29 cellular contexts compared by ENCODE assay signal in the genomic region with DNA sequence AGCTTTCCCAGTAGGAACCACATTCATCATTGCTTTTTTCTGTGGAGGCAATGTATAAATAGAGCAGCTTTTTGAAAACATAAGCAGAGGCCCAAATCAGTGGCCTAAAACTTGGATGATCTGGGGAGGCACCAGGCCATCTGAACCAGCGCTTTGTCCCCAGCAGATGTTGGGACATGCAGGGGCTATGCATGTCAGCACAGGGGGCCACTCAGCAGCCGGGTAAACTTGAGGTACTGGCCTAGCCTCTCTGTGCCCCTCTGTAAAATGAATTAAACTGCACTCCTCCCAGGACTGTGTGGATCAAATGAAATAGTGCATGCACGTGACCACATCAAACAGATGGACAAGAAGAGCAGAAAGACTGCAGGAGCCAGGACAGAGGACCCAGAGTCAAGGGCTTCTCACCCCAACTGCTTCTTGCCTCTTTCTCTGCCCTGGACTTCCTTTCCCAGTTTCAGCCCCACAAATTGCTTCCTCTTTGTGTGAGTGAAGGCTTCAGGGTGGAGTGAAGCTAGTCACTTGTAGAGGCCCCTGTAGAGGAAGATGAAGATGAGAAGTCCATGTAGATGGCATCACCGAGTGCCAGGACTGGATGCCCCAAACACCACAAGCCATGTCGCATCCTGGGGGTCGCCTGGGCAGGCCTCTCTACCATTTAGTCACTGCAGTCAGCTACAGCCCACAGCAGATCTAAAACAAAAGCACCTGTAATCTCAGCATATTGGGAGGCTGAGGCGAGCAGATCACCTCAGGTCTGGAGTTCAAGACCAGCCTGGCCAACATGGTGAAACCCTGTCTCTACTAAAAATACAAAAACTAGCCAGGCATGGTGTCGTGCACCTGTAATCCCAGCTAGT. TPM values are rescaled to one million over a fixed set of nuclear protein-coding genes. Genes with fewer than 3 reads are reported as not detected.
A peak's percentile ranks its signal among the peaks of the same experiment; 100 is the strongest.
DNase-seq lines count a peak whose midpoint lies in the region; ATAC-seq and TF ChIP-seq lines count a peak whose summit lies in the region.
"Had no signal": no experiment of that assay in that cellular context is flagged by ENCODE, and none has a peak within 500 bp of the region (broad histone marks: within the 10 kb centered on the region; RNA-seq: fewer than 3 reads in every experiment).

No MANE protein-coding gene starts in this region.

- H3K27ac ChIP-seq in left ventricle myocardium inferior (replicated peaks) (peak overlapping the region; percentile 1), esophagus (ENCODE audit: low read depth in 2 of 2, low read length in 1 of 2) (peak overlapping the region; percentile 50 to 91)
- H3K27ac ChIP-seq: epithelial cell of prostate, HL-60, transverse colon had no signal

- H3K9me3 ChIP-seq in left ventricle myocardium inferior (replicated peaks) = no peaks in the 10 kb centered on the region
- no peaks in the 10 kb centered on the region for H3K9me3 ChIP-seq in esophagus (ENCODE audit: control insufficient read depth in 2 of 2, insufficient read depth in 1 of 2, low read depth in 1 of 2, low read length in 1 of 2)
- H3K9me3 ChIP-seq: BE2C, gastrocnemius medialis, transverse colon had no signal

- WGBS in esophagus, 2 donors = 75 to 77% methylated on average over 8 of the region's 8 CpGs

- H3K4me3 ChIP-seq in left ventricle myocardium inferior = no peak overlapping the region
- H3K4me3 ChIP-seq in esophagus (ENCODE audit: low read depth in 1 of 2, low read length in 2 of 2) = no peak overlapping the region
- H3K4me3 ChIP-seq: gastrocnemius medialis, transverse colon had no signal

- no peak for TF ChIP-seq CTCF in left ventricle myocardium inferior (IDR thresholded peaks at IDR 0.05; ENCODE audit: borderline replicate concordance)
- TF ChIP-seq CTCF in type B pancreatic cell (conservative IDR thresholded peaks at IDR 0.05) = no peak

- ATAC-seq in left cardiac atrium (no peak), GM21619 (IDR thresholded peaks at IDR 0.05; ENCODE audit: unreplicated experiment) (no peak), HG03457 (IDR thresholded peaks at IDR 0.05; ENCODE audit: unreplicated experiment) (no peak)
- ATAC-seq: activated T-helper 17 cell treated with anti-CD3 and anti-CD28 coated beads, Interleukin-2, amount 50 U/mL, for 72 hours; gastrocnemius medialis; T-cell had no signal

- intact Hi-C loops in left ventricle myocardium inferior (cut with micrococcal nuclease) = loop anchor here (5.0 kb wide), 1 partner anchor 97 kb away; no protein-coding TSS in a partner anchor
- intact Hi-C loops in left cardiac atrium (cut with DNase I) = loop anchor here (5.0 kb wide), 2 partner anchors 37 to 92 kb away; no protein-coding TSS in a partner anchor

- no peak overlapping the region for H3K27ac Mint-ChIP-seq in type B pancreatic cell
- H3K27ac Mint-ChIP-seq: activated naive CD8-positive, alpha-beta T cell treated with anti-CD3 and anti-CD28 coated beads for 36 hours; activated T-helper 17 cell treated with anti-CD3 and anti-CD28 coated beads, Interleukin-2, amount 50 U/mL, for 72 hours; T-cell had no signal

- DNase-seq in left ventricle myocardium inferior (no peak), left cardiac atrium (no peak), NOMO-1 treated with dmso at 0.1 percent for 144 hours (lab: John Stamatoyannopoulos, UW; ENCODE audit: unreplicated experiment) (peak; percentile 81), type B pancreatic cell (ENCODE audit: extremely low spot score, unreplicated experiment) (peak; percentile 44), germinal center (ENCODE audit: low spot score) (no peak)
- DNase-seq: activated CD4-positive, alpha-beta T cell treated with anti-CD3 and anti-CD28 coated beads for 48 hours; activated naive CD8-positive, alpha-beta T cell treated with anti-CD3 and anti-CD28 coated beads for 36 hours; BE2C; COR-L47; DND-41; gastrocnemius medialis; GOT3; islet precursor cell; mammary epithelial cell; naive B cell; NCI-H146; NCI-H524 treated with DMSO at 0.1 percent for 48 hours; Right ventricle myocardium superior; T-cell; transverse colon had no signal

- peak overlapping the region; percentile 31 for H3K4me3 Mint-ChIP-seq in type B pancreatic cell
- H3K4me3 Mint-ChIP-seq: activated naive CD8-positive, alpha-beta T cell treated with anti-CD3 and anti-CD28 coated beads for 36 hours; activated T-helper 17 cell treated with anti-CD3 and anti-CD28 coated beads, Interleukin-2, amount 50 U/mL, for 72 hours; T-cell had no signal

- peaks cover 7% of the 10 kb centered on the region for H3K27me3 Mint-ChIP-seq in type B pancreatic cell
- H3K27me3 Mint-ChIP-seq: activated T-helper 17 cell treated with anti-CD3 and anti-CD28 coated beads, Interleukin-2, amount 50 U/mL, for 72 hours had no signal

- no peaks in the 10 kb centered on the region for H3K27me3 ChIP-seq in left ventricle myocardium inferior (ENCODE audit: low read depth)
- H3K27me3 ChIP-seq in esophagus (ENCODE audit: control insufficient read depth in 1 of 2, insufficient read depth in 2 of 2, low read length in 2 of 2) = no peaks in the 10 kb centered on the region
- H3K27me3 ChIP-seq: BE2C, gastrocnemius medialis, transverse colon had no signal

- no peaks in the 10 kb centered on the region for H3K9me3 Mint-ChIP-seq in type B pancreatic cell
- H3K9me3 Mint-ChIP-seq: activated naive CD8-positive, alpha-beta T cell treated with anti-CD3 and anti-CD28 coated beads for 36 hours; activated T-helper 17 cell treated with anti-CD3 and anti-CD28 coated beads, Interleukin-2, amount 50 U/mL, for 72 hours; naive B cell; T-cell had no signal

- H3K36me3 Mint-ChIP-seq in type B pancreatic cell = peaks cover 5% of the 10 kb centered on the region
- H3K36me3 Mint-ChIP-seq: activated naive CD8-positive, alpha-beta T cell treated with anti-CD3 and anti-CD28 coated beads for 36 hours had no signal

- H3K4me1 Mint-ChIP-seq in type B pancreatic cell (ENCODE audit: unreplicated experiment) = peaks cover 17% of the 10 kb centered on the region
- H3K4me1 Mint-ChIP-seq: activated naive CD8-positive, alpha-beta T cell treated with anti-CD3 and anti-CD28 coated beads for 36 hours; activated T-helper 17 cell treated with anti-CD3 and anti-CD28 coated beads, Interleukin-2, amount 50 U/mL, for 72 hours had no signal

- peaks cover 21% of the 10 kb centered on the region for H3K36me3 ChIP-seq in left ventricle myocardium inferior
- H3K36me3 ChIP-seq in esophagus (ENCODE audit: control insufficient read depth in 2 of 2, insufficient read depth in 2 of 2, low read length in 1 of 2) = peaks cover 0 to 5% of the 10 kb centered on the region in 2 donors
- H3K36me3 ChIP-seq: BE2C, transverse colon had no signal

- H3K4me1 ChIP-seq in left ventricle myocardium inferior (peaks cover 21% of the 10 kb centered on the region), esophagus (ENCODE audit: control insufficient read depth in 2 of 2, insufficient read depth in 2 of 2, low read length in 1 of 2) (peaks cover 0 to 28% of the 10 kb centered on the region in 2 donors)
- H3K4me1 ChIP-seq: BE2C had no signal

RNA-seq across cellular contexts. Expression of a gene that starts 53.2 kb away (rescaled TPM):
- total RNA-seq in left ventricle myocardium inferior = 51.5 TPM
- 10 to 100 TPM; 17.2 to 28.4 TPM for total RNA-seq in left cardiac atrium
- 100 to 1,000 TPM in 1 of 2 donors, 10 to 100 TPM in 1; 79.1 to 142 TPM for polyA plus RNA-seq in esophagus
- total RNA-seq in type B pancreatic cell (ENCODE audit: low replicate concordance) = 53.6 and 56.3 TPM in 2 replicates

RNA-seq across cellular contexts. Expression of a gene that starts 59.2 kb away (rescaled TPM):
- total RNA-seq in left ventricle myocardium inferior = not detected
- not detected for total RNA-seq in left cardiac atrium
- polyA plus RNA-seq in esophagus = under 1 TPM; 0.16 to 0.45 TPM
- total RNA-seq in type B pancreatic cell (ENCODE audit: low replicate concordance) = not detected in 2 replicates
- total RNA-seq: A172; activated naive CD8-positive, alpha-beta T cell treated with anti-CD3 and anti-CD28 coated beads for 36 hours; activated T-helper 17 cell treated with anti-CD3 and anti-CD28 coated beads, Interleukin-2, amount 50 U/mL, for 72 hours; gastrocnemius medialis; mammary epithelial cell; MCF 10A; omental fat pad; Right ventricle myocardium superior; T-cell had no signal
- polyA plus RNA-seq: mammary epithelial cell had no signal

Comparison
In these comparisons a context has a peak if more than half of its experiments do, and no peak if none do; other contexts are left out.
1. DNase-seq: peak in NOMO-1 treated with dmso at 0.1 percent for 144 hours (single experiment) and type B pancreatic cell (single experiment); none in left ventricle myocardium inferior (single experiment), left cardiac atrium (single experiment) and germinal center (single experiment).